Comparison of ENCODE assay signal across 19 cellular contexts in the genomic region with DNA sequence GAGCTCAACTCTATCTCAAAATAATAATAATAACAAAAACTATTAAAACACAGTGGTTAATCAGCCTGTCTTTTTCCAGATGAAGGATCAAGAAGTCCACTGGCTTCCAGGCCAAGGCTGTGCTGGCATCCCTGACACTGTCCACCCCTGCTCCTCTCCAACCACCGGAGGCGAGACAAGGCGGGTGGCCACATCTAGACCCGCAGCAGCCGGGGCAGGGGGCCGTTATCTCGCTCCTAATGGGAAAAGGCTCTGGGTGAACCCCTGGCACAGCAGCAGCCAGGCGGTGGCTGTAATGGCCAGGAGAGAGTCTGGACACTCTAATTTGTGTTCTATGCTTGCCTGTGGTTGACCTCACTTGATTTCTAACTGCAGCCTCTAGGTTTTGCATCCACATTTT.
"Had no signal": no experiment of that assay in that cellular context is flagged by ENCODE, and none has a peak within 500 bp of the region (broad histone marks: within the 10 kb centered on the region; RNA-seq: fewer than 3 reads in every experiment).

No MANE protein-coding gene starts in this region.

- H3K27ac Mint-ChIP-seq: activated naive CD4-positive, alpha-beta T cell treated with anti-CD3 and anti-CD28 coated beads, Interleukin-2, amount 50 U/mL, for 24 hours; dendritic cell treated with granulocyte-macrophage colony-stimulating factor and Interleukin-4, amounts not matched to agents 40 ng/mL and 50 ng/mL, for 4 days; memory B cell; nephron had no signal

- H3K4me3 ChIP-seq: body of pancreas, cardiac muscle cell, thoracic aorta, upper lobe of left lung had no signal

- H3K79me2 ChIP-seq: parathyroid adenoma had no signal

- H3K27me3 Mint-ChIP-seq: dendritic cell treated with granulocyte-macrophage colony-stimulating factor and Interleukin-4, amounts not matched to agents 40 ng/mL and 50 ng/mL, for 4 days; memory B cell had no signal

- H3K9me3 Mint-ChIP-seq: nephron had no signal

- ATAC-seq: body of pancreas, left ventricle myocardium superior had no signal

- DNase-seq: activated CD4-positive, alpha-beta T cell treated with anti-CD3 and anti-CD28 coated beads, Interleukin-2, amount 50 U/mL, for 4 hours; activated T-cell treated with anti-CD3 and anti-CD28 coated beads for 4 hours; anterior cingulate cortex; effector CD8-positive, alpha-beta T cell; foreskin melanocyte; hippocampal formation; left ventricle myocardium superior; stimulated activated CD4-positive, alpha-beta T cell treated with anti-CD3 and anti-CD28 coated beads, Interleukin-4, amount 100 ng/mL, for 24 hours; stimulated activated naive CD4-positive, alpha-beta T cell treated with Interleukin-2 at 50 U/mL for 16 hours; T-helper 1 cell; upper lobe of left lung had no signal

- H3K36me3 ChIP-seq: cardiac muscle cell, thoracic aorta, upper lobe of left lung had no signal

- H3K4me3 Mint-ChIP-seq: activated naive CD4-positive, alpha-beta T cell treated with anti-CD3 and anti-CD28 coated beads, Interleukin-2, amount 50 U/mL, for 24 hours; dendritic cell treated with granulocyte-macrophage colony-stimulating factor and Interleukin-4, amounts not matched to agents 40 ng/mL and 50 ng/mL, for 4 days; memory B cell; nephron had no signal

- H3K36me3 Mint-ChIP-seq: activated naive CD4-positive, alpha-beta T cell treated with anti-CD3 and anti-CD28 coated beads, Interleukin-2, amount 50 U/mL, for 24 hours; memory B cell had no signal

- H3K27me3 ChIP-seq: body of pancreas, upper lobe of left lung had no signal

- H3K4me1 ChIP-seq: body of pancreas, parathyroid adenoma, upper lobe of left lung had no signal

- H3K27ac ChIP-seq: body of pancreas, cardiac muscle cell, parathyroid adenoma, thoracic aorta, upper lobe of left lung had no signal

- H3K4me1 Mint-ChIP-seq: activated naive CD4-positive, alpha-beta T cell treated with anti-CD3 and anti-CD28 coated beads, Interleukin-2, amount 50 U/mL, for 24 hours; memory B cell; nephron had no signal

- H2AFZ ChIP-seq: parathyroid adenoma had no signal

- H3K9ac ChIP-seq: parathyroid adenoma had no signal

- H3K9me3 ChIP-seq: body of pancreas, thoracic aorta, upper lobe of left lung had no signal
